1 cellular context compared by ENCODE assay signal in the genomic region with DNA sequence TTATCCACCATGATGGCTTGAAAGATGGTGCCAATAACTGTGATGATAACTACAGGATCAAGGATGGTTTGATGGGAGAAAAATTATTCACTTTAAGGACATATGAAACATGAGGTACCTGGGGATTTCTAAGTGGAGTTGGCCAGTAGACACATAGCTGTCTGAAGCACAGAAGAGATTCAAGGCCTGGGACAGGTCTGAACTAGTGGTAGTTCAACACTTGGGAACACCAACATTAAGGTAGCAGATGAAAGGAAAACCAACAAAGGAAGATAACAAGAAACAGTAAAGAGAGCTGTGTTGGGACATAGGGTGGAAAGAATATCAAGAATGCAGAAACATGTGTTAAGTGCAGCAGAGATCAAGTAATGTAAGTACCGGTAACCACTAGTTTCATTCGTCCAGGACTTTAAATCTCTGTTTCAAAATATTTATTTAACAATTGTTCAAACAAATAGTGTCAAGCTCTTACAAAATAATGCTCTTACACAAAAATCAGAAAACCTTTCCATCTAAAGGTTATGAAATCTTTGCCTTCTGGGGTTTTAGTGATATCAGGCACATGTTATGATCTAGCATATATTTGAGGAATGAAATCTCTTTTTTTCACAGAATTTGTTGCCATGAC.
TF ChIP-seq lines count a peak whose summit lies in the region.

No MANE protein-coding gene starts in this region.

TF ChIP-seq in IMR-90, 13 proteins besides CTCF, POLR2A, EP300 and RAD21:
- TF ChIP-seq NFE2L2 (IDR thresholded peaks at IDR 0.05; ENCODE audit: low read depth, low read length), result no peak
- TF ChIP-seq, protein P1, sequence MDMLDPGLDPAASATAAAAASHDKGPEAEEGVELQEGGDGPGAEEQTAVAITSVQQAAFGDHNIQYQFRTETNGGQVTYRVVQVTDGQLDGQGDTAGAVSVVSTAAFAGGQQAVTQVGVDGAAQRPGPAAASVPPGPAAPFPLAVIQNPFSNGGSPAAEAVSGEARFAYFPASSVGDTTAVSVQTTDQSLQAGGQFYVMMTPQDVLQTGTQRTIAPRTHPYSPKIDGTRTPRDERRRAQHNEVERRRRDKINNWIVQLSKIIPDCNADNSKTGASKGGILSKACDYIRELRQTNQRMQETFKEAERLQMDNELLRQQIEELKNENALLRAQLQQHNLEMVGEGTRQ (IDR thresholded peaks at IDR 0.05; ENCODE audit: low read depth, low read length), result no peak
- no peak for TF ChIP-seq MXI1 (IDR thresholded peaks at IDR 0.05; ENCODE audit: borderline replicate concordance, low read depth, low read length)
- no peak for TF ChIP-seq BHLHE40 (IDR thresholded peaks at IDR 0.05; ENCODE audit: low read depth, low read length)
- TF ChIP-seq, protein P2, sequence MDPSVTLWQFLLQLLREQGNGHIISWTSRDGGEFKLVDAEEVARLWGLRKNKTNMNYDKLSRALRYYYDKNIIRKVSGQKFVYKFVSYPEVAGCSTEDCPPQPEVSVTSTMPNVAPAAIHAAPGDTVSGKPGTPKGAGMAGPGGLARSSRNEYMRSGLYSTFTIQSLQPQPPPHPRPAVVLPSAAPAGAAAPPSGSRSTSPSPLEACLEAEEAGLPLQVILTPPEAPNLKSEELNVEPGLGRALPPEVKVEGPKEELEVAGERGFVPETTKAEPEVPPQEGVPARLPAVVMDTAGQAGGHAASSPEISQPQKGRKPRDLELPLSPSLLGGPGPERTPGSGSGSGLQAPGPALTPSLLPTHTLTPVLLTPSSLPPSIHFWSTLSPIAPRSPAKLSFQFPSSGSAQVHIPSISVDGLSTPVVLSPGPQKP (IDR thresholded peaks at IDR 0.05; ENCODE audit: borderline replicate concordance, low read depth, low read length), result no peak
- no peak for TF ChIP-seq FOS (IDR thresholded peaks at IDR 0.05; ENCODE audit: low read depth, low read length)
- TF ChIP-seq SMC3 (IDR thresholded peaks at IDR 0.05; ENCODE audit: low read depth, low read length), result no peak
- TF ChIP-seq CHD1 (IDR thresholded peaks at IDR 0.05; ENCODE audit: low read depth, low read length), result no peak
- no peak for TF ChIP-seq MAFK (IDR thresholded peaks at IDR 0.05; ENCODE audit: low read depth, low read length)
- no peak for TF ChIP-seq RFX5 (IDR thresholded peaks at IDR 0.05; ENCODE audit: low read depth, low read length)
- no peak for TF ChIP-seq MAZ (IDR thresholded peaks at IDR 0.05; ENCODE audit: borderline replicate concordance, low read depth, low read length)
- TF ChIP-seq CEBPB (IDR thresholded peaks at IDR 0.05; ENCODE audit: low read depth, low read length), result no peak
- TF ChIP-seq RCOR1 (IDR thresholded peaks at IDR 0.05; ENCODE audit: insufficient replicate concordance, low read length), result no peak
